ENCODE assay signal across 26 cellular contexts in the genomic region with DNA sequence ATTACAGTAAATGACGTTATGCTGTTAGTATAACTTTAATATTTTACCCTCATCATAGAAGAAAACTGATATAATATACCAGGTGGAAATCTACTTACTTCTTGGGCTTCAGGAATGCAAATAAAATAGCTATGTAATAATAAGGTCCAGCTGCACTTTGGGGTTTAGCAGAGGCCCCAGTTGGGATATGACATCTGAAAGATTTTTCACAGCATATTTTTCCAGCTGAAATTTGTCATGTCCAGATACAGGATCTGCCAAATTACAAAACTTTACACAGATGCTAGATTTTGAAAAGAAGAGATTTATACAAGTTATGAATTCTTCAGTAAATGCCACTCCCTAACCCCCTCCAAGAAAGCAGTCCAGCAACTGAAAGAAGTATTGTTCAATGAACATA. TPM values are rescaled to one million over a fixed set of nuclear protein-coding genes. Genes with fewer than 3 reads are reported as not detected.
"Had no signal": no experiment of that assay in that cellular context is flagged by ENCODE, and none has a peak within 500 bp of the region (broad histone marks: within the 10 kb centered on the region; RNA-seq: fewer than 3 reads in every experiment).

No MANE protein-coding gene starts in this region.

- H3K27me3 ChIP-seq: body of pancreas, cardiac muscle cell, left lung, pancreas, right lobe of liver, testis, vagina had no signal

- H3K27ac ChIP-seq: body of pancreas, cardiac muscle cell, epithelial cell of prostate, left lung, pancreas, psoas muscle, right lobe of liver, testis, vagina, VCaP had no signal

- H3K4me3 ChIP-seq: body of pancreas, cardiac muscle cell, left lung, pancreas, psoas muscle, right lobe of liver, testis, vagina had no signal

- H3K9me3 ChIP-seq: body of pancreas, left lung, pancreas, right lobe of liver, testis, vagina had no signal

- H3K4me1 ChIP-seq: body of pancreas, left lung, pancreas, psoas muscle, right lobe of liver, testis, vagina had no signal

- H3K36me3 ChIP-seq: cardiac muscle cell, left lung, pancreas, right lobe of liver, vagina had no signal

- DNase-seq: activated CD4-positive, alpha-beta T cell treated with anti-CD3 and anti-CD28 coated beads, Interleukin-2, amount 10 ng/mL, durations not matched to agents 7 days and 5 days; activated CD4-positive, CD25-positive, alpha-beta regulatory T cell treated with anti-CD3 and anti-CD28 coated beads, Interleukin-2, amount 50 U/mL, for 72 hours; activated CD8-positive, alpha-beta memory T cell treated with anti-CD3 and anti-CD28 coated beads, Interleukin-2, amount 10 ng/mL, durations not matched to agents 7 days and 5 days; activated CD8-positive, alpha-beta T cell treated with anti-CD3 and anti-CD28 coated beads for 36 hours; activated effector memory CD4-positive, alpha-beta T cell treated with anti-CD3 and anti-CD28 coated beads, Interleukin-2, amount 50 U/mL, for 16 hours; activated naive CD4-positive, alpha-beta T cell treated with anti-CD3 and anti-CD28 coated beads, Interleukin-2, amount 50 U/mL, for 16 hours; activated naive CD8-positive, alpha-beta T cell treated with anti-CD3 and anti-CD28 coated beads, Interleukin-2, amount 50 U/mL, for 24 hours; activated T-cell treated with anti-CD3 and anti-CD28 coated beads for 4 hours; anterior cingulate cortex; body of pancreas; foreskin melanocyte; kidney; left lung; mammary epithelial cell; nephron progenitor cell; pancreas; psoas muscle; right lobe of liver; stimulated activated CD4-positive, alpha-beta T cell treated with anti-CD3 and anti-CD28 coated beads, Interleukin-4, amount 100 ng/mL, for 1 hour; stimulated activated naive CD4-positive, alpha-beta T cell; testis had no signal

- FAIRE-seq: kidney, pancreas had no signal

- ATAC-seq: activated CD8-positive, alpha-beta memory T cell treated with anti-CD3 and anti-CD28 coated beads, Interleukin-2, amount 10 ng/mL, durations not matched to agents 7 days and 5 days; activated CD8-positive, alpha-beta T cell treated with anti-CD3 and anti-CD28 coated beads for 36 hours; activated naive CD8-positive, alpha-beta T cell treated with anti-CD3 and anti-CD28 coated beads, Interleukin-2, amount 50 U/mL, for 24 hours; body of pancreas; left lung; pancreas; psoas muscle; right lobe of liver had no signal

RNA-seq across cellular contexts. Expression of a gene that starts 29.3 kb away (rescaled TPM):
- total RNA-seq: activated CD4-positive, alpha-beta T cell treated with anti-CD3 and anti-CD28 coated beads, Interleukin-2, amount 10 ng/mL, durations not matched to agents 7 days and 5 days; activated CD8-positive, alpha-beta memory T cell treated with anti-CD3 and anti-CD28 coated beads, Interleukin-2, amount 10 ng/mL, durations not matched to agents 7 days and 5 days; activated CD8-positive, alpha-beta T cell treated with anti-CD3 and anti-CD28 coated beads for 36 hours; T-helper 2 cell treated with Interferon-gamma antibody and Interleukin-4, amounts not matched to agents 100 ng/mL and 5 ng/mL, for 36 hours had no signal
